In the genomic region with DNA sequence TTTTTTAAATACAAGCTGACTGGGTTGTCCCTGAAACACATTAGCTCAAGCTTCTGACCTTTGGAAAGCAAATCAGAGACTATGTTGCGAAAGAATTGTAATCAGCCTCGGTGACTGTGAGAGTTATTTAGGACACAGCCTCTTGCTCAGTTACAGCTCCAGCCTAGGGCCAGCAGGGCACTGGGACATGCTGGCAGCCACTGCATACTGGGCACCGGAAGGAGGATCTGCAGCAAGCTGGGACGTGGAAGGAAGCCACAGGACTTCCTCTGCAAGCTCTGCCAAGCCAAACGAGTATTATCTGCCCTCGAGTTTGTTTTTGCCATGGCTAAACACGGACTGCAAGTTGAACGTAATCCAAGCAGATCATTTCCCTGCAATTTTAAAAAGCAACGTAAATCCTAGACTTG, we compare ENCODE assay signal across 7 cellular contexts. TPM values are rescaled to one million over a fixed set of nuclear protein-coding genes. Genes with fewer than 3 reads are reported as not detected.
DNase-seq lines count a peak whose midpoint lies in the region; ATAC-seq and TF ChIP-seq lines count a peak whose summit lies in the region.

No MANE protein-coding gene starts in this region.

- no peak for TF ChIP-seq CTCF in psoas muscle (IDR thresholded peaks at IDR 0.05)

- H3K4me3 Mint-ChIP-seq in activated naive CD8-positive, alpha-beta T cell treated with anti-CD3 and anti-CD28 coated beads for 36 hours: peak overlapping the region; percentile 50

- intact Hi-C loops in head of caudate nucleus (cut with DNase I) (no loop called here), psoas muscle (cut with DNase I) (loop anchor here (1.0 to 5.0 kb wide), 3 partner anchors 28 to 43 kb away; a partner anchor contains a TSS)

- 1 to 4% (median 1%) methylated on average over 9 of the region's 9 CpGs for WGBS in psoas muscle, 3 donors

- H3K36me3 Mint-ChIP-seq in activated naive CD8-positive, alpha-beta T cell treated with anti-CD3 and anti-CD28 coated beads for 36 hours: no peaks in the 10 kb centered on the region

- no peaks in the 10 kb centered on the region for H3K9me3 Mint-ChIP-seq in activated naive CD8-positive, alpha-beta T cell treated with anti-CD3 and anti-CD28 coated beads for 36 hours

- H3K27me3 ChIP-seq in psoas muscle (ENCODE audit: insufficient read depth in 3 of 3, low read length in 2 of 3): no peaks in the 10 kb centered on the region

- peaks cover 39% of the 10 kb centered on the region for H3K4me1 ChIP-seq in psoas muscle

- peak overlapping the region; percentile 97 for H3K27ac ChIP-seq in psoas muscle

- ATAC-seq in psoas muscle (peak; percentile 90 to 95 (median 90)), HG03342 (IDR thresholded peaks at IDR 0.05; ENCODE audit: unreplicated experiment) (no peak)

- H3K27me3 Mint-ChIP-seq in activated naive CD8-positive, alpha-beta T cell treated with anti-CD3 and anti-CD28 coated beads for 36 hours: no peaks in the 10 kb centered on the region

- H3K4me3 ChIP-seq in psoas muscle: peak overlapping the region; percentile 33

- H3K9me3 ChIP-seq in psoas muscle: no peaks in the 10 kb centered on the region

- H3K4me1 Mint-ChIP-seq in activated naive CD8-positive, alpha-beta T cell treated with anti-CD3 and anti-CD28 coated beads for 36 hours: peaks cover 12% of the 10 kb centered on the region

- DNase-seq in ELR (ENCODE audit: low read depth) (peak; percentile 68), NCI-H1092 treated with DMSO at 0.1 percent for 48 hours (lab: John Stamatoyannopoulos, UW) (peak; percentile 46), head of caudate nucleus (peak; percentile 39 to 85 (median 69)), psoas muscle (peak; percentile 89 to 96), ecto neural progenitor cell (ENCODE audit: low spot score) (no peak)
- no peak for DNase-seq in activated naive CD8-positive, alpha-beta T cell treated with anti-CD3 and anti-CD28 coated beads for 36 hours

- peak overlapping the region; percentile 72 for H3K27ac Mint-ChIP-seq in activated naive CD8-positive, alpha-beta T cell treated with anti-CD3 and anti-CD28 coated beads for 36 hours

- no peaks in the 10 kb centered on the region for H3K36me3 ChIP-seq in psoas muscle (ENCODE audit: insufficient read depth in 1 of 2, low read depth in 1 of 2)

RNA-seq across cellular contexts. Expression of a gene that starts 24.4 kb away (rescaled TPM):
- 100 to 1,000 TPM; 128 to 132 TPM for total RNA-seq in activated naive CD8-positive, alpha-beta T cell treated with anti-CD3 and anti-CD28 coated beads for 36 hours
- total RNA-seq in psoas muscle: 10 to 100 TPM; 59.7 to 85.6 (median 65.4) TPM
- polyA plus RNA-seq in psoas muscle: 10 to 100 TPM; 58.4 to 96.1 (median 66.9) TPM

RNA-seq across cellular contexts. Expression of a gene that starts 41.3 kb away (rescaled TPM):
- total RNA-seq in activated naive CD8-positive, alpha-beta T cell treated with anti-CD3 and anti-CD28 coated beads for 36 hours: 100 to 1,000 TPM; 483 to 487 TPM
- total RNA-seq in psoas muscle: 100 to 1,000 TPM; 754 to 850 (median 816) TPM
- polyA plus RNA-seq in psoas muscle: 100 to 1,000 TPM; 423 to 678 (median 575) TPM

RNA-seq across cellular contexts. Expression of a gene that starts 53.7 kb away (rescaled TPM):
- total RNA-seq in activated naive CD8-positive, alpha-beta T cell treated with anti-CD3 and anti-CD28 coated beads for 36 hours: 10 to 100 TPM; 83.6 to 83.7 TPM
- total RNA-seq in psoas muscle: 10 to 100 TPM; 33.9 to 37.4 (median 37.0) TPM
- polyA plus RNA-seq in psoas muscle: 10 to 100 TPM; 32.6 to 35.7 (median 34.5) TPM

Comparison
In these comparisons a context has a peak if more than half of its experiments do, and no peak if none do; other contexts are left out.
1. DNase-seq: peak in ELR (single experiment), NCI-H1092 treated with DMSO at 0.1 percent for 48 hours (single experiment), head of caudate nucleus (42 of 42) and psoas muscle (2 of 2); none in activated naive CD8-positive, alpha-beta T cell treated with anti-CD3 and anti-CD28 coated beads for 36 hours (single experiment) and ecto neural progenitor cell (single experiment).